ENCODE assay signal across 19 cellular contexts in genomic region chr9:73215249-73215648, GRCh38.
"Had no signal": no experiment of that assay in that cellular context is flagged by ENCODE, and none has a peak within 500 bp of the region (broad histone marks: within the 10 kb centered on the region; RNA-seq: fewer than 3 reads in every experiment).

No MANE protein-coding gene starts in this region.

- H3K36me3 ChIP-seq: tibial artery, uterus had no signal

- ATAC-seq: activated CD4-positive, alpha-beta T cell treated with anti-CD3 and anti-CD28 coated beads for 36 hours; body of pancreas; left colon had no signal

- DNase-seq: activated CD4-positive, alpha-beta T cell treated with anti-CD3 and anti-CD28 coated beads for 36 hours; activated CD4-positive, alpha-beta T cell treated with anti-CD3 and anti-CD28 coated beads, Interleukin-2, amount 50 U/mL, for 48 hours; activated gamma-delta T cell; activated naive CD8-positive, alpha-beta T cell treated with anti-CD3 and anti-CD28 coated beads, Interleukin-2, amount 10 ng/mL, durations not matched to agents 7 days and 5 days; amygdala; body of pancreas; caudate nucleus; erythroblast; foreskin melanocyte; glutamatergic neuron; hippocampal formation; left colon; occipital lobe; retina; stimulated activated CD8-positive, alpha-beta memory T cell treated with anti-CD3 and anti-CD28 coated beads, Interleukin-4, amount 100 ng/mL, for 48 hours; stimulated activated naive CD4-positive, alpha-beta T cell treated with Interleukin-2 at 50 U/mL for 16 hours; tibial artery; uterus had no signal

- H3K27ac ChIP-seq: body of pancreas, tibial artery, uterus had no signal

- H3K4me1 ChIP-seq: body of pancreas, tibial artery, uterus had no signal

- H3K4me3 ChIP-seq: body of pancreas, lung, tibial artery, uterus had no signal

- H3K27me3 ChIP-seq: body of pancreas, uterus had no signal

- H3K9me3 ChIP-seq: body of pancreas, tibial artery, uterus had no signal
